Comparison of ENCODE assay signal across 18 cellular contexts in the genomic region with DNA sequence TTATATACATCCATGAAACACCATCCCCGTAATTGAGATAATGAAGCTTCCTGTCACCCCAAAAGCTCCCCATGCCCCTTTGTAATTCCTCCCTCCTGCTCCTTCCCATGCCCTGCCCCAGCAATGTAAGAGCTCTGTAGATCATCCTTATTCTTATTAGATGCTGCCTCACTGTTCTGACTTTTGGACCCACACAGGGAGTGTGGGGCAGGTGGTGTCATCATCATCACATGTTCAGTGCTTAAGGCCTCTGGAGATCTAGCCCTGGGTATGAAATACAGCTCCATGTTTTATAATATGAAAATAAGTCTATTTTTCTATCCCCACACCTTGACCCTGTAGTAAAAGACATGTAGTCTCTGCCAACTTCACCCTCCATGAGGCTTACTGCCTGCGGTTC. TPM values are rescaled to one million over a fixed set of nuclear protein-coding genes. Genes with fewer than 3 reads are reported as not detected.
DNase-seq lines count a peak whose midpoint lies in the region; FAIRE-seq and TF ChIP-seq lines count a peak whose summit lies in the region.
"Had no signal": no experiment of that assay in that cellular context is flagged by ENCODE, and none has a peak within 500 bp of the region (broad histone marks: within the 10 kb centered on the region; RNA-seq: fewer than 3 reads in every experiment).

No MANE protein-coding gene starts in this region.

- no peak for DNase-seq in activated naive CD4-positive, alpha-beta T cell treated with anti-CD3 and anti-CD28 coated beads for 36 hours
- no peak for DNase-seq in activated naive CD4-positive, alpha-beta T cell treated with Interleukin-2 at 50 U/mL for 16 hours
- no peak for DNase-seq in GM12892 (ENCODE audit: insufficient read length)
- no peak for DNase-seq in astrocyte (ENCODE audit: low read depth)
- no peak for DNase-seq in Calu3
- no peak for DNase-seq in NCI-H69 (lab: John Stamatoyannopoulos, UW)
- DNase-seq in NCI-H526 (lab: John Stamatoyannopoulos, UW) = no peak
- DNase-seq: GM23248; hypothalamus; MM.1S; NCI-H1694 treated with DMSO at 0.1 percent for 48 hours; nucleus accumbens; sigmoid colon; stimulated activated CD4-positive, alpha-beta T cell treated with anti-CD3 and anti-CD28 coated beads, Interleukin-1b, Interleukin-23, amount 100 ng/mL, for 48 hours had no signal

- TF ChIP-seq CTCF in astrocyte (IDR thresholded peaks at IDR 0.05; ENCODE audit: insufficient read depth, low read depth, low read length) = no peak
- no peak for TF ChIP-seq CTCF in Calu3 (IDR thresholded peaks at IDR 0.05; ENCODE audit: unreplicated experiment)

- H3K27ac Mint-ChIP-seq in activated naive CD4-positive, alpha-beta T cell treated with anti-CD3 and anti-CD28 coated beads for 36 hours = no peak overlapping the region
- no peak overlapping the region for H3K27ac Mint-ChIP-seq in astrocyte (ENCODE audit: unreplicated experiment)
- H3K27ac Mint-ChIP-seq in Calu3 (ENCODE audit: unreplicated experiment) = no peak overlapping the region

- no peak overlapping the region for H2AFZ ChIP-seq in astrocyte (ENCODE audit: low read depth, low read length)
- H2AFZ ChIP-seq: GM23248 had no signal

- H3K9me3 ChIP-seq in astrocyte (ENCODE audit: insufficient read depth, low read depth, low read length) = no peaks in the 10 kb centered on the region
- H3K9me3 ChIP-seq: sigmoid colon had no signal

- H3K9ac ChIP-seq in astrocyte (ENCODE audit: low read length) (no peak overlapping the region), rectal smooth muscle tissue (ENCODE audit: low read length) (peak overlapping the region; percentile 17)

- no peak for TF ChIP-seq POLR2A in GM12892 (IDR thresholded peaks at IDR 0.05; ENCODE audit: low read depth, low read length)

- H3K79me2 ChIP-seq in astrocyte (ENCODE audit: insufficient read depth, low read length) = no peaks in the 10 kb centered on the region

- no peaks in the 10 kb centered on the region for H3K27me3 Mint-ChIP-seq in activated naive CD4-positive, alpha-beta T cell treated with anti-CD3 and anti-CD28 coated beads for 36 hours (ENCODE audit: low read depth)
- H3K27me3 Mint-ChIP-seq in astrocyte (ENCODE audit: low read depth, unreplicated experiment) (no peaks in the 10 kb centered on the region), Calu3 (ENCODE audit: unreplicated experiment) (peaks cover 13% of the 10 kb centered on the region)

- intact Hi-C loops in activated naive CD4-positive, alpha-beta T cell treated with anti-CD3 and anti-CD28 coated beads for 36 hours (cut with micrococcal nuclease) = loop anchor here (5.0 kb wide), 2 partner anchors 90 to 105 kb away; a partner anchor contains a TSS
- intact Hi-C loops in Calu3 (cut with micrococcal nuclease; ENCODE audit: unreplicated experiment) = no loop called here

- CTCF ChIA-PET in activated naive CD4-positive, alpha-beta T cell treated with anti-CD3 and anti-CD28 coated beads for 36 hours (lab: Charles Lee) = interaction anchor here (0.8 to 1.4 kb wide), 2 partner anchors 86 to 91 kb away, joined by 4 read pairs; no protein-coding TSS in a partner anchor
- CTCF ChIA-PET in Calu3 (lab: Charles Lee) = no interaction called here

- peak; percentile 48 for FAIRE-seq in GM12892 (lab: Jason Lieb, UNC)
- no peak for FAIRE-seq in astrocyte (lab: Jason Lieb, UNC)
- FAIRE-seq: endometrium had no signal

- H3K4me3 ChIP-seq in astrocyte (ENCODE audit: insufficient read depth, low read depth, low read length) (no peak overlapping the region), rectal smooth muscle tissue (ENCODE audit: low read length) (peak overlapping the region; percentile 22)

- peaks cover 54% of the 10 kb centered on the region for H3K36me3 Mint-ChIP-seq in activated naive CD4-positive, alpha-beta T cell treated with anti-CD3 and anti-CD28 coated beads for 36 hours (ENCODE audit: low read depth)
- H3K36me3 Mint-ChIP-seq in astrocyte (ENCODE audit: low read depth, unreplicated experiment) (peaks cover 41% of the 10 kb centered on the region), Calu3 (ENCODE audit: insufficient read depth, unreplicated experiment) (peaks cover 15% of the 10 kb centered on the region)

- H3K4me3 Mint-ChIP-seq in activated naive CD4-positive, alpha-beta T cell treated with anti-CD3 and anti-CD28 coated beads for 36 hours = peak overlapping the region; percentile 38
- peak overlapping the region; percentile 52 for H3K4me3 Mint-ChIP-seq in astrocyte (ENCODE audit: unreplicated experiment)
- H3K4me3 Mint-ChIP-seq in Calu3 (ENCODE audit: low read depth, unreplicated experiment) = no peak overlapping the region

- H3K4me1 Mint-ChIP-seq in activated naive CD4-positive, alpha-beta T cell treated with anti-CD3 and anti-CD28 coated beads for 36 hours (ENCODE audit: low read depth) = peaks cover 44% of the 10 kb centered on the region
- peaks cover 51% of the 10 kb centered on the region for H3K4me1 Mint-ChIP-seq in astrocyte (ENCODE audit: low read depth, unreplicated experiment)
- H3K4me1 Mint-ChIP-seq in Calu3 (ENCODE audit: low read depth, unreplicated experiment) = peaks cover 14% of the 10 kb centered on the region

- H3K27ac ChIP-seq in astrocyte (ENCODE audit: low read depth, low read length) = no peak overlapping the region
- H3K27ac ChIP-seq in rectal smooth muscle tissue (ENCODE audit: low read depth, low read length) = no peak overlapping the region
- H3K27ac ChIP-seq: GM23248 had no signal

- no peaks in the 10 kb centered on the region for H3K27me3 ChIP-seq in astrocyte (ENCODE audit: insufficient read depth, low read length)
- H3K27me3 ChIP-seq in rectal smooth muscle tissue (ENCODE audit: control insufficient read depth, insufficient read depth, low read length) = no peaks in the 10 kb centered on the region
- H3K27me3 ChIP-seq: sigmoid colon had no signal

- H3K36me3 ChIP-seq in astrocyte (ENCODE audit: insufficient read depth, low read length) (no peaks in the 10 kb centered on the region), rectal smooth muscle tissue (ENCODE audit: control insufficient read depth, insufficient read depth, low read length) (peaks cover 24% of the 10 kb centered on the region)

- BruUV-seq in Calu3 (replicated peaks; lab: Mats Ljungman, UMichigan) = no TSS peak

- H3K4me1 ChIP-seq in astrocyte (ENCODE audit: insufficient read depth, low read length) (peaks cover 12% of the 10 kb centered on the region), rectal smooth muscle tissue (ENCODE audit: control insufficient read depth, insufficient read depth, low read length) (peaks cover 17% of the 10 kb centered on the region)

- H3K9me3 Mint-ChIP-seq in activated naive CD4-positive, alpha-beta T cell treated with anti-CD3 and anti-CD28 coated beads for 36 hours = no peaks in the 10 kb centered on the region
- H3K9me3 Mint-ChIP-seq in astrocyte (ENCODE audit: unreplicated experiment) = peaks cover 7% of the 10 kb centered on the region
- H3K9me3 Mint-ChIP-seq in Calu3 (ENCODE audit: low read depth, unreplicated experiment) = no peaks in the 10 kb centered on the region

- no peaks in the 10 kb centered on the region for H4K20me1 ChIP-seq in astrocyte (ENCODE audit: insufficient read depth, low read length)

- H3K4me2 ChIP-seq in astrocyte (ENCODE audit: low read length) = no peak overlapping the region

RNA-seq across cellular contexts. Expression of a gene that starts 1.9 kb away (rescaled TPM):
- total RNA-seq in activated naive CD4-positive, alpha-beta T cell treated with anti-CD3 and anti-CD28 coated beads for 36 hours = 10 to 100 TPM; 15.0 to 19.0 TPM
- 48.9 TPM for polyA plus RNA-seq in GM12892 (2012; ENCODE audit: missing spikeins)
- total RNA-seq in astrocyte (50.9 and 69.6 TPM in 2 replicates), Calu3 (2022) (57.1 and 168 TPM in 2 replicates)

RNA-seq across cellular contexts. Expression of a gene that starts 18.3 kb away (rescaled TPM):
- not detected for total RNA-seq in activated naive CD4-positive, alpha-beta T cell treated with anti-CD3 and anti-CD28 coated beads for 36 hours
- not detected for polyA plus RNA-seq in GM12892 (2012; ENCODE audit: missing spikeins)
- total RNA-seq in astrocyte (0.93 and 1.2 TPM in 2 replicates), Calu3 (2022) (0.59 and 1.5 TPM in 2 replicates)
- total RNA-seq: kidney epithelial cell, sigmoid colon had no signal
- polyA plus RNA-seq: GM23248 had no signal

RNA-seq across cellular contexts. Expression of a gene that starts 44.6 kb away (rescaled TPM):
- not detected for total RNA-seq in activated naive CD4-positive, alpha-beta T cell treated with anti-CD3 and anti-CD28 coated beads for 36 hours
- polyA plus RNA-seq in GM12892 (2012; ENCODE audit: missing spikeins) = 0.36 TPM
- total RNA-seq in astrocyte = 6.9 and 13.2 TPM in 2 replicates
- 0.71 and 3.1 TPM in 2 replicates for total RNA-seq in Calu3 (2022)
- total RNA-seq: GM23248, mononuclear cell had no signal
- polyA plus RNA-seq: GM23248 had no signal
